In genomic region chr17:16882243-16882925, GRCh38 we compare ENCODE assay signal across 31 cellular contexts.
"Had no signal": no experiment of that assay in that cellular context is flagged by ENCODE, and none has a peak within 500 bp of the region (broad histone marks: within the 10 kb centered on the region; RNA-seq: fewer than 3 reads in every experiment).

No MANE protein-coding gene starts in this region.

- ATAC-seq: activated CD8-positive, alpha-beta memory T cell treated with anti-CD3 and anti-CD28 coated beads, Interleukin-2, amount 10 ng/mL, durations not matched to agents 7 days and 5 days; PC-3 had no signal

- H3K4me3 ChIP-seq: MG63, Peyer's patch had no signal

- DNase-seq: activated B cell treated with CpG ODN at 0.5 μM for 24 hours; activated CD4-positive, alpha-beta memory T cell treated with anti-CD3 and anti-CD28 coated beads, Interleukin-2, amount 10 ng/mL, durations not matched to agents 7 days and 5 days; activated CD4-positive, alpha-beta T cell treated with anti-CD3 and anti-CD28 coated beads for 4 hours; activated CD4-positive, CD25-positive, alpha-beta regulatory T cell treated with anti-CD3 and anti-CD28 coated beads, Interleukin-2, amount 50 U/mL, for 72 hours; activated CD8-positive, alpha-beta memory T cell treated with anti-CD3 and anti-CD28 coated beads, Interleukin-2, amount 10 ng/mL, durations not matched to agents 7 days and 5 days; activated CD8-positive, alpha-beta memory T cell treated with anti-CD3 and anti-CD28 coated beads, Interleukin-2, amount 50 U/mL, for 48 hours; activated effector memory CD4-positive, alpha-beta T cell treated with Interleukin-2 at 50 U/mL for 16 hours; activated naive CD4-positive, alpha-beta T cell treated with anti-CD3 and anti-CD28 coated beads, Interleukin-2, amount 10 ng/mL, durations not matched to agents 7 days and 5 days; activated naive CD8-positive, alpha-beta T cell treated with anti-CD3 and anti-CD28 coated beads, Interleukin-2, amount 10 ng/mL, durations not matched to agents 7 days and 5 days; amygdala; Kasumi-1; KG1; MG63; NCI-H1048; NCI-H1105 treated with DMSO at 0.1 percent for 48 hours; NCI-H1436 treated with DMSO at 0.1 percent for 48 hours; NCI-H1694 treated with DMSO at 0.1 percent for 48 hours; NCI-H2029 treated with DMSO at 0.1 percent for 48 hours; NCI-H2107; NCI-H2171; NCI-H510A; NCI-H526; NCI-H748 treated with DMSO at 0.1 percent for 48 hours; NK-92 treated with Interleukin-12 subunit alpha and Interleukin-12 subunit beta, amount 100 ng/mL, for 24 hours; PC-3; Peyer's patch; RPMI8226; SW 1271; T-helper 1 cell; T-helper 2 cell; T-helper 9 cell had no signal

- H3K27me3 ChIP-seq: MG63, Peyer's patch had no signal

- H3K36me3 ChIP-seq: MG63, Peyer's patch had no signal
